Comparison of ENCODE assay signal across 20 cellular contexts in the genomic region with DNA sequence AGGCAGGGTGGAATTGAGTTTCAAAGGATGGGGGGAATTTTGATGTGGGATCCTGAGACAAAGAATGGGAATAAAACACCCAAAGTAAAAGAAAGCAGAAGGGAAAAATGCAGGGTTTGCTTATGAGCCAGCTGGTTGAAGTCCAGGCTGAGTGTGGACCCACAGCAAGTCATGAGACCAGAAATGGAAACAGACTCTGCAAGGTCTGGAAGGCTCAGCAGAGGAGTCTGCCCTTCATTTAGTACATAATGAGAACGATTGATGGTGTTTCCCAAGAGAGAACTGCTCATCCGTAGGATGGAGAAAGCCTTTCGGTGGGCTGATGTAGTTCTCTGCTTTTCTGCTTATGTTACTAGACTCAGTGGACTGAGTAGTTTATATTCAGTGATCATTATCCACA.
"Had no signal": no experiment of that assay in that cellular context is flagged by ENCODE, and none has a peak within 500 bp of the region (broad histone marks: within the 10 kb centered on the region; RNA-seq: fewer than 3 reads in every experiment).

No MANE protein-coding gene starts in this region.

- H3K4me3 ChIP-seq: esophagus muscularis mucosa, gastroesophageal sphincter, hepatocyte, pancreas, prostate gland, sigmoid colon, skin epidermis had no signal

- H3K27ac ChIP-seq: esophagus muscularis mucosa, gastroesophageal sphincter, hepatocyte, pancreas, prostate gland, sigmoid colon, skin epidermis had no signal

- DNase-seq: effector memory CD4-positive, alpha-beta T cell; foreskin fibroblast; kidney; left cardiac atrium; mammary epithelial cell; natural killer cell; occipital lobe; pancreas; retina; sigmoid colon; stimulated activated CD4-positive, alpha-beta T cell treated with anti-CD3 and anti-CD28 coated beads, Interleukin-2, amount 100 ng/mL, for 48 hours; stimulated activated naive CD4-positive, alpha-beta T cell treated with Interleukin-2 at 50 U/mL for 16 hours had no signal

- H3K4me1 Mint-ChIP-seq: natural killer cell, neural crest cell had no signal

- H3K36me3 ChIP-seq: esophagus muscularis mucosa, gastroesophageal sphincter, pancreas, prostate gland, sigmoid colon had no signal

- H3K4me2 ChIP-seq: hepatocyte had no signal

- H2AFZ ChIP-seq: hepatocyte had no signal

- H3K9me3 Mint-ChIP-seq: mesothelial cell of epicardium, natural killer cell, neural crest cell, type B pancreatic cell had no signal

- H3K4me1 ChIP-seq: pancreas, prostate gland had no signal

- H3K27me3 ChIP-seq: esophagus muscularis mucosa, gastroesophageal sphincter, hepatocyte, pancreas, sigmoid colon had no signal

- H3K36me3 Mint-ChIP-seq: mesothelial cell of epicardium, natural killer cell, type B pancreatic cell had no signal

- H3K4me3 Mint-ChIP-seq: mesothelial cell of epicardium, natural killer cell, neural crest cell, type B pancreatic cell had no signal

- H3K27ac Mint-ChIP-seq: mesothelial cell of epicardium, natural killer cell, type B pancreatic cell had no signal

- H3K79me2 ChIP-seq: hepatocyte had no signal

- H3K9me3 ChIP-seq: esophagus muscularis mucosa, gastroesophageal sphincter, pancreas, prostate gland, sigmoid colon had no signal

- ATAC-seq: natural killer cell had no signal
